ENCODE assay signal across 16 cellular contexts in genomic region chr12:10098762-10099161, GRCh38. TPM values are rescaled to one million over a fixed set of nuclear protein-coding genes. Genes with fewer than 3 reads are reported as not detected.
DNase-seq lines count a peak whose midpoint lies in the region; ATAC-seq and TF ChIP-seq lines count a peak whose summit lies in the region.
"Had no signal": no experiment of that assay in that cellular context is flagged by ENCODE, and none has a peak within 500 bp of the region (broad histone marks: within the 10 kb centered on the region; RNA-seq: fewer than 3 reads in every experiment).

TSS of gene CLEC1A (minus strand) at chr12:10098985. CDS start at chr12:10098922, 63 bp downstream.

- H3F3A ChIP-seq in GM23338 (replicated peaks; ENCODE audit: low read depth): no peaks in the 10 kb centered on the region

- no peaks in the 10 kb centered on the region for H3K27me3 Mint-ChIP-seq in GM23338 (ENCODE audit: insufficient read depth, low read depth, poor library complexity)
- H3K27me3 Mint-ChIP-seq in dendritic cell treated with granulocyte-macrophage colony-stimulating factor and Interleukin-4, amounts not matched to agents 40 ng/mL and 50 ng/mL, for 4 days: no peaks in the 10 kb centered on the region
- peaks cover 0 to 10% of the 10 kb centered on the region in 2 donors for H3K27me3 Mint-ChIP-seq in natural killer cell treated with Interleukin-12 subunit alpha and Interleukin-12 subunit beta and Interleukin-15 and Interleukin-18, amount 100 ng/mL, for 72 hours

- H3K4me3 ChIP-seq in GM23338 (no peak within 1 kb of the TSS), skin epidermis (peak within 1 kb of the TSS in 4 of 7 experiments; percentile 1 to 6 (median 3))
- H3K4me3 ChIP-seq: BLaER1 treated with 17β-estradiol and CSF1 and Interleukin-3, amounts not matched to agents 10 nM and 100 nM; colonic mucosa; SK-N-MC had no signal

- H4K20me1 ChIP-seq in GM23338 (replicated peaks; ENCODE audit: insufficient read depth): no peaks in the 10 kb centered on the region
- H4K20me1 ChIP-seq: BLaER1 treated with 17β-estradiol and CSF1 and Interleukin-3, amounts not matched to agents 10 nM and 100 nM had no signal

- peak; percentile 66 for DNase-seq in GM23338 (ENCODE audit: low spot score)
- DNase-seq in iPS-NIHi7 (ENCODE audit: extremely low spot score): peak; percentile 60
- no peak for DNase-seq in natural killer cell treated with Interleukin-12 subunit alpha and Interleukin-12 subunit beta and Interleukin-15 and Interleukin-18, amount 100 ng/mL, for 72 hours (ENCODE audit: low spot score)
- no peak for DNase-seq in D341Med (ENCODE audit: low spot score)
- DNase-seq: activated CD4-positive, CD25-positive, alpha-beta regulatory T cell treated with anti-CD3 and anti-CD28 coated beads, Interleukin-2, amount 50 U/mL, for 72 hours; activated gamma-delta T cell; colonic mucosa; naive thymus-derived CD8-positive, alpha-beta T cell; NCI-H2227 treated with DMSO at 0.1 percent for 48 hours; stimulated activated naive CD8-positive, alpha-beta T cell treated with anti-CD3 and anti-CD28 coated beads, Interleukin-15, Interleukin-2, amounts not matched to agents 100 U/mL and 50 U/mL, for 24 hours had no signal

- no peak for TF ChIP-seq CTCF in GM23338 (conservative IDR thresholded peaks at IDR 0.05; ENCODE audit: low read depth in 2 of 2)

- H3K27ac Mint-ChIP-seq in GM23338: peak within 1 kb of the TSS; percentile 22; the same call in 1 of the 2 replicates
- H3K27ac Mint-ChIP-seq in dendritic cell treated with granulocyte-macrophage colony-stimulating factor and Interleukin-4, amounts not matched to agents 40 ng/mL and 50 ng/mL, for 4 days: peak within 1 kb of the TSS; percentile 34
- no peak within 1 kb of the TSS for H3K27ac Mint-ChIP-seq in natural killer cell treated with Interleukin-12 subunit alpha and Interleukin-12 subunit beta and Interleukin-15 and Interleukin-18, amount 100 ng/mL, for 72 hours
- H3K27ac Mint-ChIP-seq: naive thymus-derived CD8-positive, alpha-beta T cell had no signal

- no peaks in the 10 kb centered on the region for H3K9me2 ChIP-seq in GM23338 (ENCODE audit: insufficient read depth)

- no peak within 1 kb of the TSS for H3K4me2 ChIP-seq in GM23338

- H3K36me3 Mint-ChIP-seq in GM23338 (ENCODE audit: low read depth): no peaks in the 10 kb centered on the region
- peaks cover 12% of the 10 kb centered on the region for H3K36me3 Mint-ChIP-seq in dendritic cell treated with granulocyte-macrophage colony-stimulating factor and Interleukin-4, amounts not matched to agents 40 ng/mL and 50 ng/mL, for 4 days (ENCODE audit: low read depth)
- H3K36me3 Mint-ChIP-seq in natural killer cell treated with Interleukin-12 subunit alpha and Interleukin-12 subunit beta and Interleukin-15 and Interleukin-18, amount 100 ng/mL, for 72 hours: peaks cover 5% of the 10 kb centered on the region

- peaks cover 11% of the 10 kb centered on the region; the same call in 2 of the 3 replicates for H3K4me1 Mint-ChIP-seq in GM23338
- peaks cover 49% of the 10 kb centered on the region for H3K4me1 Mint-ChIP-seq in dendritic cell treated with granulocyte-macrophage colony-stimulating factor and Interleukin-4, amounts not matched to agents 40 ng/mL and 50 ng/mL, for 4 days (ENCODE audit: low read depth)
- peaks cover 0 to 6% of the 10 kb centered on the region in 2 donors for H3K4me1 Mint-ChIP-seq in natural killer cell treated with Interleukin-12 subunit alpha and Interleukin-12 subunit beta and Interleukin-15 and Interleukin-18, amount 100 ng/mL, for 72 hours (ENCODE audit: low read depth in 2 of 2)

- intact Hi-C loops in dendritic cell treated with granulocyte-macrophage colony-stimulating factor and Interleukin-4, amounts not matched to agents 40 ng/mL and 50 ng/mL, for 4 days (cut with micrococcal nuclease): no loop called here

- no peaks in the 10 kb centered on the region for H3K79me2 ChIP-seq in GM23338 (replicated peaks; ENCODE audit: insufficient read depth)

- H3K4me1 ChIP-seq in GM23338 (ENCODE audit: insufficient read depth): 0 out of 2 replicates have a peak, but pooled peaks cover 4% of the 10 kb centered on the region
- H3K4me1 ChIP-seq: colonic mucosa had no signal

- H3K27ac ChIP-seq in GM23338 (ENCODE audit: low read depth): no peak within 1 kb of the TSS
- peak within 1 kb of the TSS in 11 of 21 experiments; percentile 18 to 70 (median 44) for H3K27ac ChIP-seq in skin epidermis
- H3K27ac ChIP-seq: colonic mucosa, SK-N-MC had no signal

- no peaks in the 10 kb centered on the region for H3K36me3 ChIP-seq in GM23338 (ENCODE audit: insufficient read depth)
- H3K36me3 ChIP-seq: colonic mucosa had no signal

- ATAC-seq in GM23338: peak; percentile 96
- no peak for ATAC-seq in natural killer cell treated with Interleukin-12 subunit alpha and Interleukin-12 subunit beta and Interleukin-15 and Interleukin-18, amount 100 ng/mL, for 72 hours
- no peak for ATAC-seq in GM19035 (IDR thresholded peaks at IDR 0.05; ENCODE audit: unreplicated experiment)
- ATAC-seq in HG03280 (IDR thresholded peaks at IDR 0.05; ENCODE audit: unreplicated experiment): no peak
- ATAC-seq: naive thymus-derived CD8-positive, alpha-beta T cell; stimulated activated naive CD8-positive, alpha-beta T cell treated with anti-CD3 and anti-CD28 coated beads, Interleukin-15, Interleukin-2, amounts not matched to agents 100 U/mL and 50 U/mL, for 24 hours had no signal

- no peaks in the 10 kb centered on the region for H3K9me3 Mint-ChIP-seq in GM23338
- H3K9me3 Mint-ChIP-seq in dendritic cell treated with granulocyte-macrophage colony-stimulating factor and Interleukin-4, amounts not matched to agents 40 ng/mL and 50 ng/mL, for 4 days: peaks cover 6% of the 10 kb centered on the region
- no peaks in the 10 kb centered on the region for H3K9me3 Mint-ChIP-seq in natural killer cell treated with Interleukin-12 subunit alpha and Interleukin-12 subunit beta and Interleukin-15 and Interleukin-18, amount 100 ng/mL, for 72 hours

- no peak within 1 kb of the TSS for H3K4me3 Mint-ChIP-seq in GM23338
- H3K4me3 Mint-ChIP-seq in dendritic cell treated with granulocyte-macrophage colony-stimulating factor and Interleukin-4, amounts not matched to agents 40 ng/mL and 50 ng/mL, for 4 days: no peak within 1 kb of the TSS
- no peak within 1 kb of the TSS for H3K4me3 Mint-ChIP-seq in natural killer cell treated with Interleukin-12 subunit alpha and Interleukin-12 subunit beta and Interleukin-15 and Interleukin-18, amount 100 ng/mL, for 72 hours
- H3K4me3 Mint-ChIP-seq: naive thymus-derived CD8-positive, alpha-beta T cell had no signal

- peak within 1 kb of the TSS; percentile 87 for H2AFZ ChIP-seq in GM23338

- no peaks in the 10 kb centered on the region for H3K27me3 ChIP-seq in GM23338 (ENCODE audit: insufficient read depth)
- H3K27me3 ChIP-seq: BLaER1 treated with 17β-estradiol and CSF1 and Interleukin-3, amounts not matched to agents 10 nM and 100 nM; colonic mucosa had no signal

TF ChIP-seq in GM23338, 12 proteins besides CTCF, POLR2A, EP300 and RAD21:
- TF ChIP-seq JUNB (IDR thresholded peaks at IDR 0.05; ENCODE audit: unreplicated experiment) (no peak), NANOG (IDR thresholded peaks at IDR 0.05; ENCODE audit: borderline replicate concordance) (no peak), STAT1 (IDR thresholded peaks at IDR 0.05; ENCODE audit: unreplicated experiment) (no peak)

RNA-seq across cellular contexts. Expression of gene CLEC1A, which starts in this region (rescaled TPM):
- 1.1 TPM in 1 of 2 replicates, not detected in the other for total RNA-seq in GM23338 (2014; rRNA removed; shearing (Covaris generic))
- polyA plus RNA-seq in GM23338 (2016; fragmentation: Nextera tagmentation; extraction: Ambion mirVana): 0.07 TPM in 1 of 2 replicates, not detected in the other
- not detected for total RNA-seq in natural killer cell treated with Interleukin-12 subunit alpha and Interleukin-12 subunit beta and Interleukin-15 and Interleukin-18, amount 100 ng/mL, for 72 hours
- total RNA-seq: naive thymus-derived CD8-positive, alpha-beta T cell had no signal
- polyA plus RNA-seq: naive thymus-derived CD8-positive, alpha-beta T cell had no signal

Comparison
In these comparisons a context has a peak if more than half of its experiments do, and no peak if none do; other contexts are left out.
1. DNase-seq: peak in GM23338 (single experiment) and iPS-NIHi7 (single experiment); none in natural killer cell treated with Interleukin-12 subunit alpha and Interleukin-12 subunit beta and Interleukin-15 and Interleukin-18, amount 100 ng/mL, for 72 hours (single experiment) and D341Med (single experiment).
2. H3K27ac Mint-ChIP-seq: peak in GM23338 (single experiment) and dendritic cell treated with granulocyte-macrophage colony-stimulating factor and Interleukin-4, amounts not matched to agents 40 ng/mL and 50 ng/mL, for 4 days (single experiment); none in natural killer cell treated with Interleukin-12 subunit alpha and Interleukin-12 subunit beta and Interleukin-15 and Interleukin-18, amount 100 ng/mL, for 72 hours (0 of 2).